In the genomic region with DNA sequence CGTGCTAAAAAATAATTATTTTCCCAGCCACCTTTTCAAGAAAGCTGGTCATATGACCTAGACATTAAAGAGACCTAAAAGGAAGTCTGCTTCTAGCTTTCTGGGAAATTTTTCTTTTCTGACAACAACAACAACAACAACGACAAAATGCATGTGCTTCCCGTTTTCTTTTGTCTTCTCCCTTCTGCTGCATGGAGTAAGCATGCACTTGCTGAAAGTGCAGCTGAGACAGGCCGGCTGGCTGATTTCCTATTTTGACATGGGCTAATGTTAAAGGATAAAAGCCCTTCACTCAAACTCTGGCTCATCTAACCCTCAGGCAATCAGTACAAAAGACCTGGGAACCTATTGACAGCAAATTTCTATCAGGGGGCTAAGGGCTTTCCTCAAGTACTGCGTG, we compare ENCODE assay signal across 1 cellular context.
TF ChIP-seq lines count a peak whose summit lies in the region.

No MANE protein-coding gene starts in this region.

TF ChIP-seq in HEK293, 187 proteins besides CTCF, POLR2A, EP300 and RAD21 (continued from another document):
- TF ChIP-seq, protein P1, sequence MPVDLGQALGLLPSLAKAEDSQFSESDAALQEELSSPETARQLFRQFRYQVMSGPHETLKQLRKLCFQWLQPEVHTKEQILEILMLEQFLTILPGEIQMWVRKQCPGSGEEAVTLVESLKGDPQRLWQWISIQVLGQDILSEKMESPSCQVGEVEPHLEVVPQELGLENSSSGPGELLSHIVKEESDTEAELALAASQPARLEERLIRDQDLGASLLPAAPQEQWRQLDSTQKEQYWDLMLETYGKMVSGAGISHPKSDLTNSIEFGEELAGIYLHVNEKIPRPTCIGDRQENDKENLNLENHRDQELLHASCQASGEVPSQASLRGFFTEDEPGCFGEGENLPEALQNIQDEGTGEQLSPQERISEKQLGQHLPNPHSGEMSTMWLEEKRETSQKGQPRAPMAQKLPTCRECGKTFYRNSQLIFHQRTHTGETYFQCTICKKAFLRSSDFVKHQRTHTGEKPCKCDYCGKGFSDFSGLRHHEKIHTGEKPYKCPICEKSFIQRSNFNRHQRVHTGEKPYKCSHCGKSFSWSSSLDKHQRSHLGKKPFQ (tag by site-specific recombination; IDR thresholded peaks at IDR 0.05) = no peak
- TF ChIP-seq, protein P2, sequence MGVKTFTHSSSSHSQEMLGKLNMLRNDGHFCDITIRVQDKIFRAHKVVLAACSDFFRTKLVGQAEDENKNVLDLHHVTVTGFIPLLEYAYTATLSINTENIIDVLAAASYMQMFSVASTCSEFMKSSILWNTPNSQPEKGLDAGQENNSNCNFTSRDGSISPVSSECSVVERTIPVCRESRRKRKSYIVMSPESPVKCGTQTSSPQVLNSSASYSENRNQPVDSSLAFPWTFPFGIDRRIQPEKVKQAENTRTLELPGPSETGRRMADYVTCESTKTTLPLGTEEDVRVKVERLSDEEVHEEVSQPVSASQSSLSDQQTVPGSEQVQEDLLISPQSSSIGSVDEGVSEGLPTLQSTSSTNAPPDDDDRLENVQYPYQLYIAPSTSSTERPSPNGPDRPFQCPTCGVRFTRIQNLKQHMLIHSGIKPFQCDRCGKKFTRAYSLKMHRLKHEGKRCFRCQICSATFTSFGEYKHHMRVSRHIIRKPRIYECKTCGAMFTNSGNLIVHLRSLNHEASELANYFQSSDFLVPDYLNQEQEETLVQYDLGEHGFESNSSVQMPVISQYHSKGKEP (tag by site-specific recombination; IDR thresholded peaks at IDR 0.05) = peak; percentile 55; the same call in 1 of the 2 replicates
TF ChIP-seq in HEK293: peak in this region for 1.
